12 cellular contexts compared by ENCODE assay signal in the genomic region with DNA sequence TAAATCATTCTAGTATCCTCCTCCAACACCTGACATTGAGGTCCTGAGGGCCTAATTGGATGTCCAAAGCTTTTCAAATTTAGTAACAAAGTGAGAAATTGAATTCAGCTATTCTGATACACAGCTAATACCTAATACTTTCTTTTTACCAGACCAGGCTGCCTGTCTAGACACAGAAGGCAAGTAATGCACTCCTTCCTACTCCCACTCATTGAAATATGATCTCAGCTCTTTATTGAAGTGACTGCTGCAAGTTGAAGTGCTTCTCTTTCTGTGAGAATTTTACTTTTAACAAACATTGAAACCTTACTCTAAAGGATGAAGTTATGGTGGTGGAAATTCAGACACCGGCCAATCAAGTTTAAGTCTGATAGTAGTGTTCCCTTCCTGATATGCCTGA.
DNase-seq lines count a peak whose midpoint lies in the region; TF ChIP-seq lines count a peak whose summit lies in the region.
"Had no signal": no experiment of that assay in that cellular context is flagged by ENCODE, and none has a peak within 500 bp of the region (broad histone marks: within the 10 kb centered on the region; RNA-seq: fewer than 3 reads in every experiment).

No MANE protein-coding gene starts in this region.

- no peak overlapping the region for H3K4me3 ChIP-seq in GM23248
- H3K4me3 ChIP-seq in retinal pigment epithelial cell (ENCODE audit: low read length): no peak overlapping the region

- no peak for TF ChIP-seq CTCF in retinal pigment epithelial cell (conservative IDR thresholded peaks at IDR 0.05; ENCODE audit: low read depth, low read length)

- no peaks in the 10 kb centered on the region for H4K20me1 ChIP-seq in GM23248 (ENCODE audit: insufficient read depth)

- H3K4me2 ChIP-seq in GM23248 (ENCODE audit: unreplicated experiment): peak overlapping the region; percentile 51

- 0 out of 2 replicates have a peak overlapping the region, but pooled peaks have one; percentile 7 for H3K27ac ChIP-seq in GM23248

- 97 to 100% methylated on average over 1 of the region's 1 CpG for WGBS in GM23248 (ENCODE audit: low coverage in 1 of 2, low lambda C conversion rate in 2 of 2, missing lambda C conversion rate in 2 of 2), 2 experiments

- H3K27me3 ChIP-seq in GM23248 (replicated peaks; ENCODE audit: insufficient read depth): no peaks in the 10 kb centered on the region

- peak overlapping the region; percentile 35 for H2AFZ ChIP-seq in GM23248

- no peaks in the 10 kb centered on the region for H3K36me3 ChIP-seq in GM23248 (ENCODE audit: low read depth)

- H3K4me1 ChIP-seq in GM23248 (ENCODE audit: insufficient read depth): peaks cover 25% of the 10 kb centered on the region

- H3K9ac ChIP-seq in GM23248: no peak overlapping the region

- H3F3A ChIP-seq in GM23248 (ENCODE audit: insufficient read depth): peaks cover 21% of the 10 kb centered on the region; the same call in 1 of the 2 replicates

- in situ Hi-C loops in GM23248 (cut with MboI): no loop called here

- no peaks in the 10 kb centered on the region for H3K9me2 ChIP-seq in GM23248 (ENCODE audit: insufficient read depth)

- DNase-seq in GM23248 (peak; percentile 68), OCI-M1 (lab: John Stamatoyannopoulos, UW) (peak; percentile 9), fibroblast of peridontal ligament (ENCODE audit: extremely low read depth) (peak; percentile 41), retinal pigment epithelial cell (ENCODE audit: low read depth) (peak; percentile 70), globus pallidus (ENCODE audit: low spot score) (no peak), amygdala (lab: John Stamatoyannopoulos, UW) (no peak)
- DNase-seq in activated effector memory CD4-positive, alpha-beta T cell treated with Interleukin-2 at 50 U/mL for 16 hours: no peak
- DNase-seq: activated CD8-positive, alpha-beta memory T cell treated with anti-CD3 and anti-CD28 coated beads, Interleukin-2, amount 50 U/mL, for 48 hours; activated naive CD8-positive, alpha-beta T cell treated with anti-CD3 and anti-CD28 coated beads, Interleukin-2, amount 50 U/mL, for 24 hours; NCI-H226; SHP77; substantia nigra had no signal

- no peaks in the 10 kb centered on the region for H3K79me2 ChIP-seq in GM23248 (ENCODE audit: insufficient read depth)

- H3K9me3 ChIP-seq in GM23248 (ENCODE audit: low read depth): no peaks in the 10 kb centered on the region

Comparison
In these comparisons a context has a peak if more than half of its experiments do, and no peak if none do; other contexts are left out.
1. DNase-seq: peak in GM23248 (single experiment), OCI-M1 (single experiment), fibroblast of peridontal ligament (single experiment) and retinal pigment epithelial cell (single experiment); none in globus pallidus (single experiment), activated effector memory CD4-positive, alpha-beta T cell treated with Interleukin-2 at 50 U/mL for 16 hours (single experiment) and amygdala (0 of 56).